ENCODE assay signal across 15 cellular contexts in the genomic region with DNA sequence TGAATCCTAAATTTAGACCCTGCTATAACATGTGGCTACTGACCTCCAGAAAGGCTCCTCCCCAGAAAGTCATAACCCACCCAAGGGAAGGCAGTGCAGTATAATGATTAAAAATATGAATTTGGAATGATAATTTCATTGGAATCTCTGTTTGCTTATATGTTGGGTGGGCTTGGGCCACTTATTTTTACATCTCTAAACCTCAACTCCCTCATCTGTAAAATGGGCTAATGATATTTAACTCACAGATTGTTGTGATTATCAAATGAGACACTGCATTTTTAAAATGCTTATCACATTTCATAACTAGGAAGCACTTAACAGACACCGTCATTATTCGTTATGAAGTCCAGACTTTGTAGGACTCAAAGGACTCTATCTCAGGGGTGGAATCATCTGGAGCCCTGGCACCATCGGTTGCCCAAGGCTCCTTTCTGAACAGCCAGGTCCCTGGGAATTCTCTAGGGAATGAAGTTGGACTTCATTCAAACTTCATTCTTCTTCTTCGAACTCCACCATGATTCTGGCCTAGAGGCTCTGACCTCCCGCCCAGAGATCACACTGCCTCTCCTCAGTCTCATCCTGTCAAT. TPM values are rescaled to one million over a fixed set of nuclear protein-coding genes. Genes with fewer than 3 reads are reported as not detected.
DNase-seq lines count a peak whose midpoint lies in the region; ATAC-seq and TF ChIP-seq lines count a peak whose summit lies in the region.
"Had no signal": no experiment of that assay in that cellular context is flagged by ENCODE, and none has a peak within 500 bp of the region (broad histone marks: within the 10 kb centered on the region; RNA-seq: fewer than 3 reads in every experiment).

No MANE protein-coding gene starts in this region.

- POLR2A ChIA-PET in OCI-LY7 (lab: Charles Lee), result interaction anchor here (0.6 to 0.7 kb wide), 2 partner anchors 122 to 323 kb away, joined by 4 read pairs; no protein-coding TSS in a partner anchor

- peaks cover 11% of the 10 kb centered on the region for H3K27me3 Mint-ChIP-seq in activated T-cell treated with anti-CD3 and anti-CD28 coated beads, Interleukin-2, amount 50 U/mL, for 72 hours (ENCODE audit: low read depth)
- H3K27me3 Mint-ChIP-seq in effector memory CD8-positive, alpha-beta T cell, result peaks cover 11 to 19% of the 10 kb centered on the region in 2 donors
- no peaks in the 10 kb centered on the region for H3K27me3 Mint-ChIP-seq in stimulated activated memory B cell treated with anti-CD40 and anti-IgM and Interleukin-4, amounts not matched to agents 10 μg/mL and 1 μg/mL and 100 μg/mL, for 72 hours
- peaks cover 7% of the 10 kb centered on the region for H3K27me3 Mint-ChIP-seq in Calu3 (ENCODE audit: unreplicated experiment)

- no peak overlapping the region for H3K27ac Mint-ChIP-seq in activated T-cell treated with anti-CD3 and anti-CD28 coated beads, Interleukin-2, amount 50 U/mL, for 72 hours
- H3K27ac Mint-ChIP-seq in effector memory CD8-positive, alpha-beta T cell, result peak overlapping the region; percentile 53 to 75
- H3K27ac Mint-ChIP-seq in stimulated activated memory B cell treated with anti-CD40 and anti-IgM and Interleukin-4, amounts not matched to agents 10 μg/mL and 1 μg/mL and 100 μg/mL, for 72 hours, result peak overlapping the region; percentile 88
- no peak overlapping the region for H3K27ac Mint-ChIP-seq in Calu3 (ENCODE audit: unreplicated experiment)
- H3K27ac Mint-ChIP-seq: brain, HFFc6 had no signal

- H3K9me2 ChIP-seq in OCI-LY7 (ENCODE audit: insufficient read depth, low read length), result no peaks in the 10 kb centered on the region

- H2AFZ ChIP-seq in OCI-LY7 (ENCODE audit: low read length), result peak overlapping the region; percentile 78; the same call in 1 of the 2 replicates

- no peaks in the 10 kb centered on the region for H3K36me3 Mint-ChIP-seq in activated T-cell treated with anti-CD3 and anti-CD28 coated beads, Interleukin-2, amount 50 U/mL, for 72 hours (ENCODE audit: insufficient read depth in 2 of 2)
- peaks cover 6% of the 10 kb centered on the region for H3K36me3 Mint-ChIP-seq in effector memory CD8-positive, alpha-beta T cell (ENCODE audit: insufficient read depth)
- H3K36me3 Mint-ChIP-seq in stimulated activated memory B cell treated with anti-CD40 and anti-IgM and Interleukin-4, amounts not matched to agents 10 μg/mL and 1 μg/mL and 100 μg/mL, for 72 hours, result no peaks in the 10 kb centered on the region
- no peaks in the 10 kb centered on the region for H3K36me3 Mint-ChIP-seq in Calu3 (ENCODE audit: insufficient read depth, unreplicated experiment)
- H3K36me3 Mint-ChIP-seq: brain had no signal

- peaks cover 42% of the 10 kb centered on the region for H3K4me1 Mint-ChIP-seq in activated T-cell treated with anti-CD3 and anti-CD28 coated beads, Interleukin-2, amount 50 U/mL, for 72 hours (ENCODE audit: low read depth)
- H3K4me1 Mint-ChIP-seq in effector memory CD8-positive, alpha-beta T cell (ENCODE audit: low read depth in 2 of 2), result peaks cover 21 to 22% of the 10 kb centered on the region in 2 donors
- peaks cover 56% of the 10 kb centered on the region for H3K4me1 Mint-ChIP-seq in stimulated activated memory B cell treated with anti-CD40 and anti-IgM and Interleukin-4, amounts not matched to agents 10 μg/mL and 1 μg/mL and 100 μg/mL, for 72 hours
- H3K4me1 Mint-ChIP-seq in Calu3 (ENCODE audit: low read depth, unreplicated experiment), result peaks cover 18% of the 10 kb centered on the region

- H3K9me3 Mint-ChIP-seq in activated T-cell treated with anti-CD3 and anti-CD28 coated beads, Interleukin-2, amount 50 U/mL, for 72 hours, result no peaks in the 10 kb centered on the region
- no peaks in the 10 kb centered on the region for H3K9me3 Mint-ChIP-seq in effector memory CD8-positive, alpha-beta T cell
- H3K9me3 Mint-ChIP-seq in stimulated activated memory B cell treated with anti-CD40 and anti-IgM and Interleukin-4, amounts not matched to agents 10 μg/mL and 1 μg/mL and 100 μg/mL, for 72 hours, result no peaks in the 10 kb centered on the region
- H3K9me3 Mint-ChIP-seq in Calu3 (ENCODE audit: low read depth, unreplicated experiment), result no peaks in the 10 kb centered on the region
- H3K9me3 Mint-ChIP-seq: brain, HFFc6 had no signal

- H3K9me3 ChIP-seq in OCI-LY7 (ENCODE audit: low read length), result no peaks in the 10 kb centered on the region

- H3K27ac ChIP-seq in OCI-LY7 (ENCODE audit: low read depth, low read length, poor library complexity, severe bottlenecking), result peak overlapping the region; percentile 35

- H3K4me3 ChIP-seq in OCI-LY7 (ENCODE audit: low read depth, low read length, poor library complexity, severe bottlenecking), result no peak overlapping the region

- no peak for DNase-seq in activated T-cell treated with anti-CD3 and anti-CD28 coated beads, Interleukin-2, amount 50 U/mL, for 72 hours
- DNase-seq in activated T-cell treated with anti-CD3 and anti-CD28 coated beads for 4 hours (no peak), OCI-LY7 (ENCODE audit: low spot score) (no peak), Calu3 (no peak), NCI-H2029 treated with DMSO at 0.1 percent for 48 hours (lab: John Stamatoyannopoulos, UW) (no peak)
- no peak for DNase-seq in effector memory CD8-positive, alpha-beta T cell
- DNase-seq: ACHN; activated CD4-positive, CD25-positive, alpha-beta regulatory T cell; DMS53; effector memory CD4-positive, alpha-beta T cell; foreskin melanocyte; HFFc6 had no signal

- no peak for ATAC-seq in activated T-cell treated with anti-CD3 and anti-CD28 coated beads, Interleukin-2, amount 50 U/mL, for 72 hours (replicated peaks in 1 of 2)
- no peak for ATAC-seq in effector memory CD8-positive, alpha-beta T cell (replicated peaks)
- ATAC-seq in stimulated activated memory B cell treated with anti-CD40 and anti-IgM and Interleukin-4, amounts not matched to agents 10 μg/mL and 1 μg/mL and 100 μg/mL, for 72 hours, result no peak
- no peak for ATAC-seq in GM21723 (IDR thresholded peaks at IDR 0.05; ENCODE audit: unreplicated experiment)

- intact Hi-C loops in OCI-LY7 (cut with micrococcal nuclease; ENCODE audit: unreplicated experiment), result loop anchor here (1.0 kb wide), 1 partner anchor 223 kb away; no protein-coding TSS in a partner anchor
- intact Hi-C loops in Calu3 (cut with micrococcal nuclease; ENCODE audit: unreplicated experiment), result loop anchor here (10.0 kb wide), 1 partner anchor 383 kb away; no protein-coding TSS in a partner anchor

- H3K79me2 ChIP-seq in OCI-LY7 (ENCODE audit: insufficient read depth, low read depth, low read length), result no peaks in the 10 kb centered on the region

- no peak for TF ChIP-seq CTCF in OCI-LY7 (conservative IDR thresholded peaks at IDR 0.05; ENCODE audit: low read length)
- no peak for TF ChIP-seq CTCF in Calu3 (IDR thresholded peaks at IDR 0.05; ENCODE audit: unreplicated experiment)

- H4K20me1 ChIP-seq in OCI-LY7 (ENCODE audit: insufficient read depth, low read length), result no peaks in the 10 kb centered on the region

- BruUV-seq in OCI-LY7 (replicated peaks; lab: Mats Ljungman, UMichigan) (no TSS peak), Calu3 (replicated peaks; lab: Mats Ljungman, UMichigan) (no TSS peak)

- peak overlapping the region; percentile 56 for H3K4me2 ChIP-seq in OCI-LY7 (ENCODE audit: low read length)

- peaks cover 18% of the 10 kb centered on the region for H3K4me1 ChIP-seq in OCI-LY7 (ENCODE audit: insufficient read depth, low read length, poor library complexity, severe bottlenecking)

- CTCF ChIA-PET in OCI-LY7 (lab: Charles Lee; ENCODE audit: unreplicated experiment), result interaction anchor here (0.6 kb wide), 1 partner anchor 247 kb away, joined by 4 read pairs; no protein-coding TSS in a partner anchor
- CTCF ChIA-PET in Calu3 (lab: Charles Lee), result interaction anchor here (0.9 to 1.0 kb wide), 2 partner anchors 16 to 382 kb away, joined by 3 to 10 read pairs; no protein-coding TSS in a partner anchor

- H3K36me3 ChIP-seq in OCI-LY7 (ENCODE audit: insufficient read depth, low read length), result no peaks in the 10 kb centered on the region

- peak overlapping the region; percentile 4 to 22 for H3K4me3 Mint-ChIP-seq in activated T-cell treated with anti-CD3 and anti-CD28 coated beads, Interleukin-2, amount 50 U/mL, for 72 hours
- peak overlapping the region; percentile 36 to 48 for H3K4me3 Mint-ChIP-seq in effector memory CD8-positive, alpha-beta T cell
- peak overlapping the region; percentile 47 for H3K4me3 Mint-ChIP-seq in stimulated activated memory B cell treated with anti-CD40 and anti-IgM and Interleukin-4, amounts not matched to agents 10 μg/mL and 1 μg/mL and 100 μg/mL, for 72 hours
- H3K4me3 Mint-ChIP-seq in Calu3 (ENCODE audit: low read depth, unreplicated experiment), result no peak overlapping the region
- H3K4me3 Mint-ChIP-seq: brain, HFFc6 had no signal

RNA-seq across cellular contexts. Expression of a gene that starts 33.1 kb away (rescaled TPM):
- total RNA-seq in activated T-cell treated with anti-CD3 and anti-CD28 coated beads, Interleukin-2, amount 50 U/mL, for 72 hours, result 1 to 10 TPM; 1.4 to 2.6 TPM
- 0.50 and 5.0 TPM in 2 replicates for total RNA-seq in OCI-LY7 (2014; rRNA removed; shearing (Covaris generic))
- total RNA-seq in OCI-LY7 (2022) (2.8 and 3.1 TPM in 2 replicates), Calu3 (2022) (4.7 and 5.8 TPM in 2 replicates)

Comparison
In these comparisons a context has a peak if more than half of its experiments do, and no peak if none do; other contexts are left out.
1. H3K27ac Mint-ChIP-seq: peak in effector memory CD8-positive, alpha-beta T cell (2 of 2) and stimulated activated memory B cell treated with anti-CD40 and anti-IgM and Interleukin-4, amounts not matched to agents 10 μg/mL and 1 μg/mL and 100 μg/mL, for 72 hours (single experiment); none in activated T-cell treated with anti-CD3 and anti-CD28 coated beads, Interleukin-2, amount 50 U/mL, for 72 hours (single experiment) and Calu3 (single experiment).